Comparison of ENCODE assay signal across 9 cellular contexts in genomic region chr11:12746593-12747097, GRCh38.
DNase-seq lines count a peak whose midpoint lies in the region; TF ChIP-seq lines count a peak whose summit lies in the region.
"Had no signal": no experiment of that assay in that cellular context is flagged by ENCODE, and none has a peak within 500 bp of the region (broad histone marks: within the 10 kb centered on the region; RNA-seq: fewer than 3 reads in every experiment).

No MANE protein-coding gene starts in this region.

- H3K36me3 ChIP-seq in iPS-15b (ENCODE audit: control insufficient read depth, insufficient read depth, low read length): no peaks in the 10 kb centered on the region
- H3K36me3 ChIP-seq in stomach: no peaks in the 10 kb centered on the region
- H3K36me3 ChIP-seq: BLaER1 treated with 17β-estradiol and CSF1 and Interleukin-3, amounts not matched to agents 10 nM and 100 nM had no signal

- H3K4me1 ChIP-seq in iPS-15b (ENCODE audit: control insufficient read depth, insufficient read depth, low read length) (peaks cover 38% of the 10 kb centered on the region), stomach (peaks cover 3 to 55% (median 21%) of the 10 kb centered on the region in 4 donors)

- intact Hi-C loops in stomach (cut with DNase I; ENCODE audit: low total_unique reads): no loop called here

- H3K9me3 ChIP-seq in AG04450 (ENCODE audit: control insufficient read depth, insufficient read depth, low read length) (no peaks in the 10 kb centered on the region), iPS-15b (ENCODE audit: control insufficient read depth, insufficient read depth, low read length) (no peaks in the 10 kb centered on the region), stomach (no peaks in the 10 kb centered on the region)
- H3K9me3 ChIP-seq: BLaER1 treated with 17β-estradiol and CSF1 and Interleukin-3, amounts not matched to agents 10 nM and 100 nM had no signal

- DNase-seq in AG04450 (ENCODE audit: low read depth, low spot score) (peak; percentile 84), NCI-H1105 treated with DMSO at 0.1 percent for 48 hours (lab: John Stamatoyannopoulos, UW) (peak; percentile 98), SK-N-DZ (ENCODE audit: low spot score) (peak; percentile 90), putamen (ENCODE audit: low spot score) (no peak), stomach (no peak), MV-4-11 (lab: John Stamatoyannopoulos, UW) (no peak), NK-92 (lab: John Stamatoyannopoulos, UW; ENCODE audit: unreplicated experiment) (no peak)

- peak overlapping the region; percentile 55 for H3K27ac ChIP-seq in AG04450 (ENCODE audit: low read depth, low read length)
- no peak overlapping the region for H3K27ac ChIP-seq in stomach
- H3K27ac ChIP-seq: BLaER1 treated with 17β-estradiol and CSF1 and Interleukin-3, amounts not matched to agents 10 nM and 100 nM had no signal

- CTCF ChIA-PET in AG04450 (lab: Charles Lee): interaction anchor here (1.0 to 1.5 kb wide), 4 partner anchors 9 to 415 kb away, joined by 3 to 10 read pairs (median 4); no protein-coding TSS in a partner anchor

- H3K9ac ChIP-seq in iPS-15b (ENCODE audit: low read depth, low read length): no peak overlapping the region
- H3K9ac ChIP-seq: BLaER1 treated with 17β-estradiol and CSF1 and Interleukin-3, amounts not matched to agents 10 nM and 100 nM had no signal

- H3K27me3 ChIP-seq in AG04450 (ENCODE audit: control insufficient read depth, insufficient read depth, low read length) (no peaks in the 10 kb centered on the region), iPS-15b (ENCODE audit: control insufficient read depth, insufficient read depth, low read length) (no peaks in the 10 kb centered on the region), stomach (no peaks in the 10 kb centered on the region)

- POLR2A ChIA-PET in AG04450 (lab: Yijun Ruan, JAX): interaction anchor here (0.5 to 1.0 kb wide), 2 partner anchors 53 to 69 kb away, joined by 3 to 5 read pairs; no protein-coding TSS in a partner anchor

- no peak for TF ChIP-seq EP300 in stomach (IDR thresholded peaks at IDR 0.05)

- no peak for TF ChIP-seq POLR2A in stomach (IDR thresholded peaks at IDR 0.05)

- WGBS in stomach, 5 donors: 44 to 51% (median 45%) methylated on average over 6 of the region's 6 CpGs

- no peak overlapping the region for H3K4me3 ChIP-seq in AG04450 (ENCODE audit: low read depth, low read length)
- peak overlapping the region; percentile 16 for H3K4me3 ChIP-seq in iPS-15b (ENCODE audit: low read depth, low read length)
- no peak overlapping the region for H3K4me3 ChIP-seq in stomach
- H3K4me3 ChIP-seq: BLaER1 treated with 17β-estradiol and CSF1 and Interleukin-3, amounts not matched to agents 10 nM and 100 nM had no signal

- TF ChIP-seq CTCF in AG04450 (IDR thresholded peaks at IDR 0.05; ENCODE audit: low read depth, low read length): peak; percentile 27; the same call in 1 of the 2 replicates
- no peak for TF ChIP-seq CTCF in stomach (IDR thresholded peaks at IDR 0.05)

Comparison
In these comparisons a context has a peak if more than half of its experiments do, and no peak if none do; other contexts are left out.
1. DNase-seq: peak in AG04450 (single experiment), NCI-H1105 treated with DMSO at 0.1 percent for 48 hours (single experiment) and SK-N-DZ (single experiment); none in putamen (single experiment), stomach (single experiment), MV-4-11 (single experiment) and NK-92 (single experiment).